In the genomic region with DNA sequence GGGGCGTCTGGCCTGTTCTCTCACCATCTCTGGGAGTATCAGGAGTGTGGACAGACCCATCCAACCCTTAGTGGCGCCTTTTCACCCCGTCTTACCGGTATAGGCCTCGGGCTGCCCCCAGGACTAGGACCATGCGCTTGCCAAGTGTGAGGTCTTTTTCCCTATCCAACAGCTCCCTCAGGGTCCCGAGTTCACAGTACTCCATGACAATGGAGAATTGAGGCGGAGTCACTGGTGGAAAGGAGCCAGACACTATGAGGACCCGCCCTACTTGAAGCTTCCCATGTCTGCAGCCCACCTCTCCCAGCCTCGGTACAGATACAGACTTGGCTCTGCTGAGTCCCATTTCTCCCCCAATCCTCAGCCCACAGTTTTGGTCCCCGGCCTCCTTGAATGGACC, we compare ENCODE assay signal across 1 cellular context.
TF ChIP-seq lines count a peak whose summit lies in the region.

No MANE protein-coding gene starts in this region.

TF ChIP-seq in SK-N-SH treated with all-trans-retinoic acid at 6 μM for 48 hours, 23 proteins besides CTCF, POLR2A, EP300 and RAD21:
- TF ChIP-seq, protein P1, sequence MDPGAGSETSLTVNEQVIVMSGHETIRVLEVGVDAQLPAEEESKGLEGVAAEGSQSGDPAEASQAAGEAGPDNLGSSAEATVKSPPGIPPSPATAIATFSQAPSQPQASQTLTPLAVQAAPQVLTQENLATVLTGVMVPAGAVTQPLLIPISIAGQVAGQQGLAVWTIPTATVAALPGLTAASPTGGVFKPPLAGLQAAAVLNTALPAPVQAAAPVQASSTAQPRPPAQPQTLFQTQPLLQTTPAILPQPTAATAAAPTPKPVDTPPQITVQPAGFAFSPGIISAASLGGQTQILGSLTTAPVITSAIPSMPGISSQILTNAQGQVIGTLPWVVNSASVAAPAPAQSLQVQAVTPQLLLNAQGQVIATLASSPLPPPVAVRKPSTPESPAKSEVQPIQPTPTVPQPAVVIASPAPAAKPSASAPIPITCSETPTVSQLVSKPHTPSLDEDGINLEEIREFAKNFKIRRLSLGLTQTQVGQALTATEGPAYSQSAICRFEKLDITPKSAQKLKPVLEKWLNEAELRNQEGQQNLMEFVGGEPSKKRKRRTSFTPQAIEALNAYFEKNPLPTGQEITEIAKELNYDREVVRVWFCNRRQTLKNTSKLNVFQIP (CRISPR knock-in tag; IDR thresholded peaks at IDR 0.05; ENCODE audit: borderline replicate concordance, low read depth), result no peak
- no peak for TF ChIP-seq RARB (CRISPR knock-in tag; IDR thresholded peaks at IDR 0.05)
- TF ChIP-seq GLIS3 (CRISPR knock-in tag; IDR thresholded peaks at IDR 0.05), result no peak
- TF ChIP-seq ZNF70 (CRISPR knock-in tag; IDR thresholded peaks at IDR 0.05), result no peak
- TF ChIP-seq ZNF8 (CRISPR knock-in tag; IDR thresholded peaks at IDR 0.05), result no peak
- TF ChIP-seq BACH2 (CRISPR knock-in tag; IDR thresholded peaks at IDR 0.05; ENCODE audit: borderline replicate concordance), result no peak
- TF ChIP-seq ZFP30 (CRISPR knock-in tag; IDR thresholded peaks at IDR 0.05), result no peak
- no peak for TF ChIP-seq TOX (CRISPR knock-in tag; IDR thresholded peaks at IDR 0.05; ENCODE audit: borderline replicate concordance)
- no peak for TF ChIP-seq TSHZ2 (CRISPR knock-in tag; IDR thresholded peaks at IDR 0.05)
- no peak for TF ChIP-seq CSDC2 (CRISPR knock-in tag; IDR thresholded peaks at IDR 0.05)
- TF ChIP-seq OSR1 (CRISPR knock-in tag; IDR thresholded peaks at IDR 0.05), result no peak
- no peak for TF ChIP-seq ISL1 (CRISPR knock-in tag; IDR thresholded peaks at IDR 0.05)
